Comparison of ENCODE assay signal across 8 cellular contexts in genomic region chr15:65032823-65033537, GRCh38. TPM values are rescaled to one million over a fixed set of nuclear protein-coding genes. Genes with fewer than 3 reads are reported as not detected.
DNase-seq lines count a peak whose midpoint lies in the region; ATAC-seq and TF ChIP-seq lines count a peak whose summit lies in the region.

No MANE protein-coding gene starts in this region.

- peak; percentile 82 for TF ChIP-seq CTCF in DOHH2 (IDR thresholded peaks at IDR 0.05; ENCODE audit: low read depth, low read length, poor library complexity, severe bottlenecking)

- peak overlapping the region; percentile 52 for H3K4me2 ChIP-seq in DOHH2 (ENCODE audit: low read length)

- peaks cover 17% of the 10 kb centered on the region for H3K27me3 ChIP-seq in DOHH2 (ENCODE audit: control insufficient read depth, low read length)

- no peaks in the 10 kb centered on the region for H3F3A ChIP-seq in DOHH2 (ENCODE audit: control insufficient read depth, insufficient read depth)

- no peaks in the 10 kb centered on the region for H4K20me1 ChIP-seq in DOHH2 (ENCODE audit: control insufficient read depth, insufficient read depth, low read depth, low read length)

- H3K27ac ChIP-seq in DOHH2 (ENCODE audit: low read depth, low read length): no peak overlapping the region

- peaks cover 24% of the 10 kb centered on the region for H3K4me1 ChIP-seq in DOHH2 (ENCODE audit: control insufficient read depth, low read length)

- DNase-seq in HPDE6-E6E7 (ENCODE audit: extremely low spot score): peak; percentile 70
- DNase-seq in RPMI7951 (ENCODE audit: low read depth): peak; percentile 60
- peak; percentile 81 for DNase-seq in astrocyte of the hippocampus (ENCODE audit: low read depth, low spot score)
- peak; percentile 66 for DNase-seq in iPS DF 4.7 (ENCODE audit: extremely low read depth, low spot score)
- DNase-seq in stimulated activated CD4-positive, alpha-beta T cell treated with anti-CD3 and anti-CD28 coated beads, Interleukin-12 subunit alpha, Interleukin-12 subunit beta, amount 100 ng/mL, for 48 hours (ENCODE audit: low read depth in 2 of 3, low spot score in 1 of 3): peak in 2 of 3 donors; percentile 19 to 26

- no peaks in the 10 kb centered on the region; the same call in 1 of the 2 replicates for H3K36me3 ChIP-seq in DOHH2 (ENCODE audit: control insufficient read depth, low read length)

- peak overlapping the region; percentile 39 for H3K4me3 ChIP-seq in DOHH2 (ENCODE audit: low read length)

- H3K9me2 ChIP-seq in DOHH2 (replicated peaks; ENCODE audit: control insufficient read depth, low read length): no peaks in the 10 kb centered on the region

- peaks cover 14% of the 10 kb centered on the region for H3K79me2 ChIP-seq in DOHH2 (ENCODE audit: control insufficient read depth, low read length)

- no peak for ATAC-seq in GM18909 (IDR thresholded peaks at IDR 0.05; ENCODE audit: poor library complexity, unreplicated experiment)
- no peak for ATAC-seq in HG02884 (IDR thresholded peaks at IDR 0.05; ENCODE audit: unreplicated experiment)

- no peaks in the 10 kb centered on the region for H3K9me3 ChIP-seq in DOHH2 (ENCODE audit: control insufficient read depth, insufficient read depth, low read length)

RNA-seq across cellular contexts. Expression of gene MTFMT, which starts 3.5 kb away (rescaled TPM):
- 23.8 and 27.9 TPM in 2 replicates for total RNA-seq in RPMI7951 (2014; rRNA removed; shearing (Covaris generic))

RNA-seq across cellular contexts. Expression of gene SLC51B, which starts 12.2 kb away (rescaled TPM):
- not detected in 2 replicates for total RNA-seq in RPMI7951 (2014; rRNA removed; shearing (Covaris generic))

RNA-seq across cellular contexts. Expression of gene RASL12, which starts 34.8 kb away (rescaled TPM):
- 0.39 and 0.48 TPM in 2 replicates for total RNA-seq in RPMI7951 (2014; rRNA removed; shearing (Covaris generic))

RNA-seq across cellular contexts. Expression of gene SPG21, which starts 43.3 kb away (rescaled TPM):
- 80.7 and 94.9 TPM in 2 replicates for total RNA-seq in RPMI7951 (2014; rRNA removed; shearing (Covaris generic))

RNA-seq across cellular contexts. Expression of gene KBTBD13, which starts 43.6 kb away (rescaled TPM):
- not detected in 2 replicates for total RNA-seq in RPMI7951 (2014; rRNA removed; shearing (Covaris generic))

Comparison
In these comparisons a context has a peak if more than half of its experiments do, and no peak if none do; other contexts are left out.
1. DNase-seq: peak in every context shown above with its lines; median percentile 81 in astrocyte of the hippocampus; 70 in HPDE6-E6E7; 66 in iPS DF 4.7; 60 in RPMI7951; 22 in stimulated activated CD4-positive, alpha-beta T cell treated with anti-CD3 and anti-CD28 coated beads, Interleukin-12 subunit alpha, Interleukin-12 subunit beta, amount 100 ng/mL, for 48 hours.